In genomic region chr10:119511828-119512515, GRCh38 we compare ENCODE assay signal across 26 cellular contexts. TPM values are rescaled to one million over a fixed set of nuclear protein-coding genes. Genes with fewer than 3 reads are reported as not detected.
DNase-seq lines count a peak whose midpoint lies in the region; ATAC-seq and TF ChIP-seq lines count a peak whose summit lies in the region.
"Had no signal": no experiment of that assay in that cellular context is flagged by ENCODE, and none has a peak within 500 bp of the region (broad histone marks: within the 10 kb centered on the region; RNA-seq: fewer than 3 reads in every experiment).

No MANE protein-coding gene starts in this region.

- H3K4me1 ChIP-seq in naive thymus-derived CD4-positive, alpha-beta T cell (ENCODE audit: control insufficient read depth in 2 of 2, insufficient read depth in 2 of 2, low read length in 2 of 2), result peaks cover 16 to 65% of the 10 kb centered on the region in 2 donors
- peaks cover 15 to 20% of the 10 kb centered on the region in 2 donors for H3K4me1 ChIP-seq in thyroid gland

- WGBS in thyroid gland, 2 donors, result 37 to 58% methylated on average over 17 to 19 of the region's 19 CpGs

- H3K27me3 ChIP-seq in naive thymus-derived CD4-positive, alpha-beta T cell (ENCODE audit: control insufficient read depth in 2 of 2, insufficient read depth in 2 of 2, low read length in 2 of 2), result no peaks in the 10 kb centered on the region
- H3K27me3 ChIP-seq in thyroid gland, result no peaks in the 10 kb centered on the region
- H3K27me3 ChIP-seq: MG63, tibial artery had no signal

- H3K9me3 ChIP-seq in naive thymus-derived CD4-positive, alpha-beta T cell (ENCODE audit: control insufficient read depth in 2 of 3, low read length in 3 of 3), result no peaks in the 10 kb centered on the region
- no peaks in the 10 kb centered on the region for H3K9me3 ChIP-seq in thyroid gland
- H3K9me3 ChIP-seq: MG63, tibial artery had no signal

- CTCF ChIA-PET in activated naive CD4-positive, alpha-beta T cell treated with anti-CD3 and anti-CD28 coated beads, Interleukin-2, amount 10 ng/mL, durations not matched to agents 7 days and 5 days (lab: Charles Lee), result interaction anchor here (0.9 to 1.6 kb wide), 2 partner anchors 18 to 33 kb away, joined by 3 read pairs; no protein-coding TSS in a partner anchor
- CTCF ChIA-PET in naive thymus-derived CD4-positive, alpha-beta T cell (lab: Charles Lee), result interaction anchor here (0.8 to 1.2 kb wide), 3 partner anchors 19 to 326 kb away, joined by 3 to 4 read pairs (median 3); no protein-coding TSS in a partner anchor

- peaks cover 0 to 68% (median 35%) of the 10 kb centered on the region in 3 experiments for H3K36me3 ChIP-seq in naive thymus-derived CD4-positive, alpha-beta T cell (ENCODE audit: control insufficient read depth in 2 of 3, insufficient read depth in 3 of 3, low read length in 3 of 3)
- no peaks in the 10 kb centered on the region for H3K36me3 ChIP-seq in thyroid gland
- H3K36me3 ChIP-seq: MG63, tibial artery had no signal

- peaks cover 55% of the 10 kb centered on the region for H3K36me3 Mint-ChIP-seq in activated naive CD4-positive, alpha-beta T cell treated with anti-CD3 and anti-CD28 coated beads, Interleukin-2, amount 10 ng/mL, durations not matched to agents 7 days and 5 days
- peaks cover 93% of the 10 kb centered on the region for H3K36me3 Mint-ChIP-seq in activated T-helper 17 cell treated with anti-CD3 and anti-CD28 coated beads, Interleukin-2, amount 50 U/mL, for 72 hours (ENCODE audit: low read depth)
- peaks cover 9 to 42% (median 31%) of the 10 kb centered on the region in 5 donors for H3K36me3 Mint-ChIP-seq in naive thymus-derived CD4-positive, alpha-beta T cell

- H3K27me3 Mint-ChIP-seq in activated naive CD4-positive, alpha-beta T cell treated with anti-CD3 and anti-CD28 coated beads, Interleukin-2, amount 10 ng/mL, durations not matched to agents 7 days and 5 days, result no peaks in the 10 kb centered on the region
- no peaks in the 10 kb centered on the region for H3K27me3 Mint-ChIP-seq in activated T-helper 17 cell treated with anti-CD3 and anti-CD28 coated beads, Interleukin-2, amount 50 U/mL, for 72 hours
- H3K27me3 Mint-ChIP-seq in naive thymus-derived CD4-positive, alpha-beta T cell, result no peaks in the 10 kb centered on the region
- H3K27me3 Mint-ChIP-seq: stimulated activated memory B cell treated with anti-CD40 and anti-IgM and Interleukin-4, amounts not matched to agents 10 μg/mL and 1 μg/mL and 100 μg/mL, for 72 hours had no signal

- no peak for TF ChIP-seq POLR2A in thyroid gland (IDR thresholded peaks at IDR 0.05)

- no peaks in the 10 kb centered on the region for H3K9me3 Mint-ChIP-seq in activated naive CD4-positive, alpha-beta T cell treated with anti-CD3 and anti-CD28 coated beads, Interleukin-2, amount 10 ng/mL, durations not matched to agents 7 days and 5 days
- H3K9me3 Mint-ChIP-seq in activated T-helper 17 cell treated with anti-CD3 and anti-CD28 coated beads, Interleukin-2, amount 50 U/mL, for 72 hours, result no peaks in the 10 kb centered on the region
- no peaks in the 10 kb centered on the region for H3K9me3 Mint-ChIP-seq in naive thymus-derived CD4-positive, alpha-beta T cell
- H3K9me3 Mint-ChIP-seq: GM23338; HFFc6; stimulated activated memory B cell treated with anti-CD40 and anti-IgM and Interleukin-4, amounts not matched to agents 10 μg/mL and 1 μg/mL and 100 μg/mL, for 72 hours had no signal

- intact Hi-C loops in naive thymus-derived CD4-positive, alpha-beta T cell (cut with micrococcal nuclease), result no loop called here
- intact Hi-C loops in thyroid gland (cut with DNase I), result no loop called here

- peak overlapping the region; percentile 53 for H3K27ac ChIP-seq in naive thymus-derived CD4-positive, alpha-beta T cell (ENCODE audit: low read depth, low read length)
- peak overlapping the region in 1 of 3 donors; percentile 2 for H3K27ac ChIP-seq in thyroid gland
- H3K27ac ChIP-seq: tibial artery had no signal

- POLR2A ChIA-PET in naive thymus-derived CD4-positive, alpha-beta T cell (lab: Charles Lee), result interaction anchor here (0.6 to 11.3 kb wide), 4 partner anchors 9 to 27 kb away, joined by 3 to 160 read pairs (median 6); partner anchors contain the start of gene RGS10

- DNase-seq in activated naive CD4-positive, alpha-beta T cell treated with anti-CD3 and anti-CD28 coated beads, Interleukin-2, amount 10 ng/mL, durations not matched to agents 7 days and 5 days, result no peak
- no peak for DNase-seq in activated naive CD4-positive, alpha-beta T cell (lab: John Stamatoyannopoulos, UW)
- no peak for DNase-seq in naive thymus-derived CD4-positive, alpha-beta T cell
- DNase-seq in thyroid gland (peak; percentile 44 to 53), cerebellar cortex (ENCODE audit: low spot score) (no peak), NCI-H1105 treated with DMSO at 0.1 percent for 48 hours (lab: John Stamatoyannopoulos, UW) (no peak)
- DNase-seq: ACHN; activated CD4-positive, alpha-beta T cell treated with anti-CD3 and anti-CD28 coated beads, Interleukin-2, amount 50 U/mL, for 1 hour; C1 segment of cervical spinal cord; cerebellar nuclear complex; foreskin fibroblast; HFFc6; left cardiac atrium; mammary epithelial cell; MG63; NCI-H1417 treated with DMSO at 0.1 percent for 48 hours; NCI-H446; NCI-H82; RPMI8226; T-helper 2 cell; tibial artery had no signal

- no peak for ATAC-seq in activated T-helper 17 cell treated with anti-CD3 and anti-CD28 coated beads, Interleukin-2, amount 50 U/mL, for 72 hours (replicated peaks)
- no peak for ATAC-seq in naive thymus-derived CD4-positive, alpha-beta T cell
- ATAC-seq in GM21528 (IDR thresholded peaks at IDR 0.05; ENCODE audit: low FRiP score, unreplicated experiment), result no peak
- ATAC-seq: GM23338; left cardiac atrium; stimulated activated memory B cell treated with anti-CD40 and anti-IgM and Interleukin-4, amounts not matched to agents 10 μg/mL and 1 μg/mL and 100 μg/mL, for 72 hours had no signal

- H3K4me3 Mint-ChIP-seq in activated naive CD4-positive, alpha-beta T cell treated with anti-CD3 and anti-CD28 coated beads, Interleukin-2, amount 10 ng/mL, durations not matched to agents 7 days and 5 days, result no peak overlapping the region
- H3K4me3 Mint-ChIP-seq in activated T-helper 17 cell treated with anti-CD3 and anti-CD28 coated beads, Interleukin-2, amount 50 U/mL, for 72 hours, result no peak overlapping the region
- peak overlapping the region in 9 of 10 donors; percentile 1 to 74 (median 60) for H3K4me3 Mint-ChIP-seq in naive thymus-derived CD4-positive, alpha-beta T cell
- H3K4me3 Mint-ChIP-seq: GM23338; HFFc6; stimulated activated memory B cell treated with anti-CD40 and anti-IgM and Interleukin-4, amounts not matched to agents 10 μg/mL and 1 μg/mL and 100 μg/mL, for 72 hours had no signal

- H3K4me3 ChIP-seq in naive thymus-derived CD4-positive, alpha-beta T cell (ENCODE audit: low read length), result no peak overlapping the region
- no peak overlapping the region for H3K4me3 ChIP-seq in thyroid gland (replicated peaks in 1 of 3)
- H3K4me3 ChIP-seq: GM23338, MG63, smooth muscle cell, tibial artery had no signal

- peak overlapping the region; percentile 83 for H3K27ac Mint-ChIP-seq in activated naive CD4-positive, alpha-beta T cell treated with anti-CD3 and anti-CD28 coated beads, Interleukin-2, amount 10 ng/mL, durations not matched to agents 7 days and 5 days
- peak overlapping the region; percentile 7 for H3K27ac Mint-ChIP-seq in activated T-helper 17 cell treated with anti-CD3 and anti-CD28 coated beads, Interleukin-2, amount 50 U/mL, for 72 hours
- H3K27ac Mint-ChIP-seq in naive thymus-derived CD4-positive, alpha-beta T cell, result peak overlapping the region; percentile 52 to 95 (median 87)
- H3K27ac Mint-ChIP-seq: GM23338; HFFc6; stimulated activated memory B cell treated with anti-CD40 and anti-IgM and Interleukin-4, amounts not matched to agents 10 μg/mL and 1 μg/mL and 100 μg/mL, for 72 hours had no signal

- H3K4me1 Mint-ChIP-seq in activated naive CD4-positive, alpha-beta T cell treated with anti-CD3 and anti-CD28 coated beads, Interleukin-2, amount 10 ng/mL, durations not matched to agents 7 days and 5 days, result peaks cover 62% of the 10 kb centered on the region
- peaks cover 9% of the 10 kb centered on the region for H3K4me1 Mint-ChIP-seq in activated T-helper 17 cell treated with anti-CD3 and anti-CD28 coated beads, Interleukin-2, amount 50 U/mL, for 72 hours
- H3K4me1 Mint-ChIP-seq in naive thymus-derived CD4-positive, alpha-beta T cell, result peaks cover 32 to 80% (median 69%) of the 10 kb centered on the region in 7 donors

- TF ChIP-seq CTCF in thyroid gland (IDR thresholded peaks at IDR 0.05), result no peak

RNA-seq across cellular contexts. Expression of gene RGS10, which starts 30.5 kb away (rescaled TPM):
- total RNA-seq in activated T-helper 17 cell treated with anti-CD3 and anti-CD28 coated beads, Interleukin-2, amount 50 U/mL, for 72 hours, result 10 to 100 TPM; 85.2 to 87.7 TPM
- total RNA-seq in naive thymus-derived CD4-positive, alpha-beta T cell, result 100 to 1,000 TPM in 4 of 5 experiments, 10 to 100 TPM in 1; 89.5 to 206 (median 149) TPM
- 100 to 1,000 TPM; 407 to 462 TPM for polyA plus RNA-seq in naive thymus-derived CD4-positive, alpha-beta T cell
- total RNA-seq in thyroid gland, result 10 to 100 TPM; 21.4 to 97.6 (median 35.5) TPM

Comparison
In these comparisons a context has a peak if more than half of its experiments do, and no peak if none do; other contexts are left out.
1. DNase-seq: peak in thyroid gland (2 of 2); none in activated naive CD4-positive, alpha-beta T cell treated with anti-CD3 and anti-CD28 coated beads, Interleukin-2, amount 10 ng/mL, durations not matched to agents 7 days and 5 days (single experiment), activated naive CD4-positive, alpha-beta T cell (0 of 4), naive thymus-derived CD4-positive, alpha-beta T cell (0 of 9), cerebellar cortex (single experiment) and NCI-H1105 treated with DMSO at 0.1 percent for 48 hours (single experiment).
2. H3K27ac Mint-ChIP-seq: peak in every context shown above with its lines; median percentile 87 in naive thymus-derived CD4-positive, alpha-beta T cell; 83 in activated naive CD4-positive, alpha-beta T cell treated with anti-CD3 and anti-CD28 coated beads, Interleukin-2, amount 10 ng/mL, durations not matched to agents 7 days and 5 days; 7 in activated T-helper 17 cell treated with anti-CD3 and anti-CD28 coated beads, Interleukin-2, amount 50 U/mL, for 72 hours.
3. H3K4me3 Mint-ChIP-seq: peak in naive thymus-derived CD4-positive, alpha-beta T cell (9 of 10); none in activated naive CD4-positive, alpha-beta T cell treated with anti-CD3 and anti-CD28 coated beads, Interleukin-2, amount 10 ng/mL, durations not matched to agents 7 days and 5 days (single experiment) and activated T-helper 17 cell treated with anti-CD3 and anti-CD28 coated beads, Interleukin-2, amount 50 U/mL, for 72 hours (single experiment).